Comparison of ENCODE assay signal across 12 cellular contexts in the genomic region with DNA sequence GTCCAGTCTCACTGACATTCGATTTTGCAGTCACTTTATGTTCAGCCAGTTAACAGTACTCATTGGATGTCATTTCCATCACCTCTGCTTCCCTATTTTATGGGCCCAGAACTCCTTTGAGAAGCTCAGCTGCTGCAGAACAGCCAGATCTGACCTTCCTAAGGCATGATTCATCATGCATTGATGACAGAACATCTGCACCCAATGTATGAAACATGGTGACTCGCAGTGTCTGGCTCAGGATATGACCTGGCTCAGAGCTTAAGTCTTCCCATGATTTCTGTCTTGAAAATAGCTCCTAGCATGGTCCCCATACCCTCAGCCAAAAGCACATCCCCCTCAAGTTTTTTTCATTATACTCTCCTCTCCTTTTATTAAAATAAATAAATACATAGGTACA.
DNase-seq lines count a peak whose midpoint lies in the region; ATAC-seq lines count a peak whose summit lies in the region.
"Had no signal": no experiment of that assay in that cellular context is flagged by ENCODE, and none has a peak within 500 bp of the region (broad histone marks: within the 10 kb centered on the region; RNA-seq: fewer than 3 reads in every experiment).

No MANE protein-coding gene starts in this region.

- H3K27ac ChIP-seq in caudate nucleus (ENCODE audit: low read depth, low read length) = no peak overlapping the region
- H3K27ac ChIP-seq: 22Rv1 had no signal

- ATAC-seq in esophagus mucosa = peak; percentile 75

- DNase-seq in DMS53 (lab: John Stamatoyannopoulos, UW) = peak; percentile 12
- no peak for DNase-seq in DMS53 treated with DMSO at 0.1 percent for 48 hours (lab: John Stamatoyannopoulos, UW; ENCODE audit: unreplicated experiment)
- DNase-seq in NCI-H226 = peak; percentile 77
- peak; percentile 83 for DNase-seq in non-pigmented ciliary epithelial cell (ENCODE audit: low read depth)
- no peak for DNase-seq in putamen (ENCODE audit: low spot score)
- no peak for DNase-seq in caudate nucleus (lab: John Stamatoyannopoulos, UW)
- DNase-seq in NOMO-1 (lab: John Stamatoyannopoulos, UW; ENCODE audit: unreplicated experiment in 2 of 2) = no peak
- DNase-seq: GDM1; stimulated activated CD4-positive, alpha-beta T cell treated with anti-CD3 and anti-CD28 coated beads, Interleukin-2, amount 100 ng/mL, for 24 hours; substantia nigra had no signal

Comparison
In these comparisons a context has a peak if more than half of its experiments do, and no peak if none do; other contexts are left out.
1. DNase-seq: peak in DMS53 (single experiment), NCI-H226 (single experiment) and non-pigmented ciliary epithelial cell (single experiment); none in DMS53 treated with DMSO at 0.1 percent for 48 hours (single experiment), putamen (single experiment), caudate nucleus (0 of 61) and NOMO-1 (0 of 2).